In the genomic region with DNA sequence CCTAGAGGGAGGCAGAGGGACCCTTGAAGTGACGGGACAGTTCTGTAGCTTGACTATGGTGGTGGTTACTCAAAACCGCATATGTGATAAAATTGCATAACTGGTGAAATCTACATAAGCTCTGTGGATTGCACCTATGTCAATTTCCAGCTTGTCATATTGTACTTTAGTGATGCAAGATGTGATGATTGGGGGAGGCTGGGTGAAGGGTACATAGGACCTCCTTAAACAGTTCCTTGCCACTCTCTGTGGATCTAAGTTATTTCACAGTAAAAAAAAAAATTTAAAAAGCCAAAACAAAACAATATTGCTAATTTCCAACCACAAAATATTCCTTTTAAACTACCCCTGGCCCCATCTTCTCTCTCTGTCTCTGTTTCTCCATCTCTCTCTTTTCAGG, we compare ENCODE assay signal across 7 cellular contexts.
"Had no signal": no experiment of that assay in that cellular context is flagged by ENCODE, and none has a peak within 500 bp of the region (broad histone marks: within the 10 kb centered on the region; RNA-seq: fewer than 3 reads in every experiment).

No MANE protein-coding gene starts in this region.

- H3K4me3 ChIP-seq: GM23338, K562 had no signal

- ATAC-seq: GM23338, K562 had no signal

- DNase-seq: H9, HCEC 1CT, HFFc6, IMR-90, KG1 had no signal

- H3K27ac Mint-ChIP-seq: GM23338, H9, HFFc6 had no signal

- H3K4me3 Mint-ChIP-seq: GM23338, H9, HFFc6 had no signal
